14 cellular contexts compared by ENCODE assay signal in the genomic region with DNA sequence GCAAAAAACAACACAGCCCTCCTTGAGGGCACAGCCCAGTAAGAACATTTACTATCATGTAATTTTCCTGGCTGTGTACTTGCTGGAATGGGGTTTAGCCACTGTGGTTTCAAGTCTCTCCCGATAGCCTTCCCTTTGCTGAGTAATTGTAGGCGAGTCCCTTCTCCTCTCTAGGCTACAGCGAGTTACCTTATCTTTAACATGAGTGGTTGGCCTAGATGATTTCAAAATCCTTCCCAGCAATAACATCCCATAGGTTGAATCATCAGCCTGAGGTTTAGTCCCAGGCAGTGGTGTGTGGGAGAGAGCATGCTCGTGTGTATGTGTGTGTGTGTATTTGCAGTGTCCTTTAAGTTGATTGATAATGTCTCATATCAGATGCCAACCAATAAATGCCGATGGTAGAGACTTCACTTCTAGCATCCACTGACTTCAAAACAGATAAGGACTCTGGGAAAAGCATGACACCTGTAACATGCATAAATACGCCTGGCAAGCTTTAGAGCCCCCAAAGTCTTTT.
DNase-seq lines count a peak whose midpoint lies in the region; ATAC-seq, FAIRE-seq and TF ChIP-seq lines count a peak whose summit lies in the region.
"Had no signal": no experiment of that assay in that cellular context is flagged by ENCODE, and none has a peak within 500 bp of the region (broad histone marks: within the 10 kb centered on the region; RNA-seq: fewer than 3 reads in every experiment).

No MANE protein-coding gene starts in this region.

- H3K36me3 Mint-ChIP-seq in neural progenitor cell, result no peaks in the 10 kb centered on the region

- H3K27me3 ChIP-seq in sigmoid colon (no peaks in the 10 kb centered on the region), SJCRH30 (peaks cover 3% of the 10 kb centered on the region; the same call in 1 of the 2 replicates), neural progenitor cell (peaks cover under 1% of the 10 kb centered on the region), aorta (ENCODE audit: control insufficient read depth in 1 of 2, insufficient read depth in 2 of 2, low read length in 1 of 2) (no peaks in the 10 kb centered on the region)

- no peak overlapping the region for H3K4me2 ChIP-seq in neural progenitor cell

- H3K27ac Mint-ChIP-seq in neural progenitor cell, result no peak overlapping the region

- no peaks in the 10 kb centered on the region for H4K20me1 ChIP-seq in neural progenitor cell (ENCODE audit: low read depth)

- no peaks in the 10 kb centered on the region for H3K79me2 ChIP-seq in neural progenitor cell (ENCODE audit: low read depth)

- peak; percentile 98 for FAIRE-seq in RCC 7860 (lab: Jason Lieb, UNC)

- no peak overlapping the region for H2AFZ ChIP-seq in neural progenitor cell (replicated peaks)

- no peaks in the 10 kb centered on the region for H3K36me3 ChIP-seq in sigmoid colon
- no peaks in the 10 kb centered on the region for H3K36me3 ChIP-seq in SJCRH30
- H3K36me3 ChIP-seq in neural progenitor cell, result no peaks in the 10 kb centered on the region
- H3K36me3 ChIP-seq in aorta (ENCODE audit: control insufficient read depth in 1 of 2, insufficient read depth in 2 of 2, low read length in 1 of 2), result no peaks in the 10 kb centered on the region

- TF ChIP-seq POLR2A in sigmoid colon (IDR thresholded peaks at IDR 0.05), result no peak

- intact Hi-C loops in sigmoid colon (cut with DNase I), result no loop called here
- intact Hi-C loops in aorta (cut with DNase I), result no loop called here

- H3K9me3 ChIP-seq in sigmoid colon (no peaks in the 10 kb centered on the region), SJCRH30 (replicated peaks) (no peaks in the 10 kb centered on the region), neural progenitor cell (ENCODE audit: low read depth) (no peaks in the 10 kb centered on the region), aorta (ENCODE audit: control insufficient read depth, low read length) (no peaks in the 10 kb centered on the region)

- no peak overlapping the region for H3K9ac ChIP-seq in neural progenitor cell

- peaks cover 10% of the 10 kb centered on the region for H3K27me3 Mint-ChIP-seq in neural progenitor cell (ENCODE audit: insufficient read depth, low read depth)

- DNase-seq in GM04504 (ENCODE audit: low read depth), result peak; percentile 86
- peak; percentile 95 for DNase-seq in RCC 7860 (ENCODE audit: low spot score)
- DNase-seq in epithelial cell of prostate (ENCODE audit: low read depth, low spot score), result peak; percentile 90
- DNase-seq in skeletal muscle cell (ENCODE audit: low read depth), result peak; percentile 93
- DNase-seq in sigmoid colon, result no peak
- DNase-seq in SJCRH30, result no peak
- DNase-seq in neural progenitor cell (ENCODE audit: low spot score), result no peak
- DNase-seq in aorta, result no peak
- DNase-seq: activated CD4-positive, alpha-beta T cell treated with anti-CD3 and anti-CD28 coated beads, Interleukin-2, amount 50 U/mL, for 48 hours; anterior cingulate cortex; GOT3; NCI-H1694 had no signal

- H3K27ac ChIP-seq in epithelial cell of prostate (peak overlapping the region; percentile 31), sigmoid colon (no peak overlapping the region), SJCRH30 (no peak overlapping the region), neural progenitor cell (no peak overlapping the region), aorta (ENCODE audit: low read depth in 1 of 2, low read length in 2 of 2) (no peak overlapping the region)

- 58 to 79% methylated on average over 6 of the region's 6 CpGs for WGBS in sigmoid colon, 2 donors
- 83 to 84% methylated on average over 6 of the region's 6 CpGs for WGBS in aorta, 2 donors

- ATAC-seq in aorta (ENCODE audit: low FRiP score), result no peak
- ATAC-seq: Panc1 had no signal

- no peak overlapping the region for H3K4me3 ChIP-seq in skeletal muscle cell (ENCODE audit: low read depth, low read length)
- H3K4me3 ChIP-seq in sigmoid colon, result no peak overlapping the region
- H3K4me3 ChIP-seq in SJCRH30, result no peak overlapping the region
- no peak overlapping the region for H3K4me3 ChIP-seq in neural progenitor cell
- H3K4me3 ChIP-seq in aorta (ENCODE audit: low read length in 2 of 2), result no peak overlapping the region
- H3K4me3 ChIP-seq: lung had no signal

- H3F3A ChIP-seq in neural progenitor cell (ENCODE audit: low read depth), result no peaks in the 10 kb centered on the region

- no peaks in the 10 kb centered on the region for H3K9me3 Mint-ChIP-seq in neural progenitor cell

- TF ChIP-seq CTCF in sigmoid colon (IDR thresholded peaks at IDR 0.05) (no peak), neural progenitor cell (IDR thresholded peaks at IDR 0.05) (no peak)

- TF ChIP-seq EP300 in sigmoid colon (IDR thresholded peaks at IDR 0.05), result no peak

- H3K4me1 ChIP-seq in sigmoid colon (peaks cover 0 to 10% (median 4%) of the 10 kb centered on the region in 4 donors), SJCRH30 (no peaks in the 10 kb centered on the region), neural progenitor cell (peaks cover 2% of the 10 kb centered on the region), aorta (ENCODE audit: control insufficient read depth in 1 of 2, insufficient read depth in 2 of 2, low read length in 2 of 2) (no peaks in the 10 kb centered on the region)

- no peak overlapping the region for H3K4me3 Mint-ChIP-seq in neural progenitor cell

- peaks cover 32% of the 10 kb centered on the region for H3K4me1 Mint-ChIP-seq in neural progenitor cell

Comparison
In these comparisons a context has a peak if more than half of its experiments do, and no peak if none do; other contexts are left out.
1. DNase-seq: peak in GM04504 (single experiment), RCC 7860 (single experiment), epithelial cell of prostate (single experiment) and skeletal muscle cell (single experiment); none in sigmoid colon (single experiment), SJCRH30 (0 of 2), neural progenitor cell (single experiment) and aorta (0 of 2).